11 cellular contexts compared by ENCODE assay signal in the genomic region with DNA sequence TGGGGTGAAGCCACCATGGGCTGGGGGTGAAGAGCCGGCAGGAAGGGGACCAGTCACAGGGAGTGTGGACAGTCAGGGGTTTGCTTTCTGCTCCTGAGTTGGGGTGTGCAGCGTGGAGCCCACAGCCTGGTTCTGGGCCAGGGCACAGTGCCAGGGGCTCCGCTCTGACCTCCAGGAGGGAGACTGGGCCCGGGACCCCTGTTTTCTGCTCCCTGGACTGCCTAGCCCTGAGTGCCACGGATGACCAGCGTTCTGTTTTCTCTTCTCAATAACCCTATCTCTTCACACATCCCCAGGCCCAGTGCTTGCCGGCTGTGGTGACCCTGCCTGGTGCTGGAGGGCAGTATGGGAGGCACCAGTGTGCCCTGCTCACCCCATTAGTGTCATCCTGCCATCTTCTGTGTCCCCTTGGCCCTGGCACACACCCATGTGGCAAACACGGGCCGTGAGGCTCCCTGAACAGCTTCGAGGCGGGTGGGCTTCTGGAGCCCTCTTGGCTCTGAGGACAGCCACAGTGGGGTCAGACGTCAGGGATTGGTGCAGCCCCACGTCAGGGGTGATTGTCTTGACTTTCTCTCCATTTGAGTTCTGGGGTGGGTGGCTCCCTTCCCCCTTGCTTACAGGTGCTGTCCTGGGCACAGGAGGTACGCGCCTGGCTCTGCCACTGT. TPM values are rescaled to one million over a fixed set of nuclear protein-coding genes. Genes with fewer than 3 reads are reported as not detected.
DNase-seq lines count a peak whose midpoint lies in the region; ATAC-seq lines count a peak whose summit lies in the region.
"Had no signal": no experiment of that assay in that cellular context is flagged by ENCODE, and none has a peak within 500 bp of the region (broad histone marks: within the 10 kb centered on the region; RNA-seq: fewer than 3 reads in every experiment).

No MANE protein-coding gene starts in this region.

- no peaks in the 10 kb centered on the region for H3K9me3 Mint-ChIP-seq in activated naive CD4-positive, alpha-beta T cell treated with anti-CD3 and anti-CD28 coated beads, Interleukin-2, amount 50 U/mL, for 72 hours
- no peaks in the 10 kb centered on the region for H3K9me3 Mint-ChIP-seq in activated T-helper 1 cell treated with anti-CD3 and anti-CD28 coated beads, Interleukin-12 subunit alpha, Interleukin-12 subunit beta, Interleukin-2, Interleukin-4 antibody, amounts not matched to agents 30 ng/mL and 10 ng/mL and 1 ng/mL, durations not matched to agents 14 hours and 24 hours and 36 hours
- no peaks in the 10 kb centered on the region for H3K9me3 Mint-ChIP-seq in stimulated activated naive B cell treated with anti-CD40 and anti-IgM and Interleukin-4, amounts not matched to agents 10 μg/mL and 1 μg/mL and 100 μg/mL, for 72 hours

- peaks cover 9% of the 10 kb centered on the region for H3K4me1 Mint-ChIP-seq in activated T-helper 1 cell treated with anti-CD3 and anti-CD28 coated beads, Interleukin-12 subunit alpha, Interleukin-12 subunit beta, Interleukin-2, Interleukin-4 antibody, amounts not matched to agents 30 ng/mL and 10 ng/mL and 1 ng/mL, durations not matched to agents 14 hours and 24 hours and 36 hours (ENCODE audit: low read depth)
- peaks cover 21 to 35% of the 10 kb centered on the region in 2 donors for H3K4me1 Mint-ChIP-seq in stimulated activated naive B cell treated with anti-CD40 and anti-IgM and Interleukin-4, amounts not matched to agents 10 μg/mL and 1 μg/mL and 100 μg/mL, for 72 hours

- no peaks in the 10 kb centered on the region for H3K36me3 Mint-ChIP-seq in activated naive CD4-positive, alpha-beta T cell treated with anti-CD3 and anti-CD28 coated beads, Interleukin-2, amount 50 U/mL, for 72 hours
- H3K36me3 Mint-ChIP-seq in activated T-helper 1 cell treated with anti-CD3 and anti-CD28 coated beads, Interleukin-12 subunit alpha, Interleukin-12 subunit beta, Interleukin-2, Interleukin-4 antibody, amounts not matched to agents 30 ng/mL and 10 ng/mL and 1 ng/mL, durations not matched to agents 14 hours and 24 hours and 36 hours (ENCODE audit: low read depth): peaks cover 2% of the 10 kb centered on the region
- peaks cover 20 to 26% of the 10 kb centered on the region in 2 donors for H3K36me3 Mint-ChIP-seq in stimulated activated naive B cell treated with anti-CD40 and anti-IgM and Interleukin-4, amounts not matched to agents 10 μg/mL and 1 μg/mL and 100 μg/mL, for 72 hours

- DNase-seq in activated naive CD4-positive, alpha-beta T cell treated with anti-CD3 and anti-CD28 coated beads, Interleukin-2, amount 50 U/mL, for 72 hours (ENCODE audit: low spot score in 2 of 2): no peak
- DNase-seq in activated naive CD4-positive, alpha-beta T cell treated with anti-CD3 and anti-CD28 coated beads, Interleukin-2, amount 50 U/mL, for 16 hours: no peak
- DNase-seq in activated T-helper 1 cell treated with anti-CD3 and anti-CD28 coated beads, Interleukin-12 subunit alpha, Interleukin-12 subunit beta, Interleukin-2, Interleukin-4 antibody, amounts not matched to agents 30 ng/mL and 10 ng/mL and 1 ng/mL, durations not matched to agents 14 hours and 24 hours and 36 hours (ENCODE audit: low spot score): no peak
- peak; percentile 51 for DNase-seq in left lobe of liver (ENCODE audit: low spot score)
- DNase-seq in stimulated activated naive B cell treated with anti-CD40 and anti-IgM and Interleukin-4, amounts not matched to agents 10 μg/mL and 1 μg/mL and 100 μg/mL, for 72 hours: no peak
- no peak for DNase-seq in superior temporal gyrus (ENCODE audit: extremely low spot score)
- DNase-seq in RPMI8226: no peak

- intact Hi-C loops in activated T-helper 1 cell treated with anti-CD3 and anti-CD28 coated beads, Interleukin-12 subunit alpha, Interleukin-12 subunit beta, Interleukin-2, Interleukin-4 antibody, amounts not matched to agents 30 ng/mL and 10 ng/mL and 1 ng/mL, durations not matched to agents 14 hours and 24 hours and 36 hours (cut with micrococcal nuclease): loop anchor here (5.0 to 10.0 kb wide), 3 partner anchors 263 to 875 kb away; a partner anchor contains a TSS

- ATAC-seq in activated naive CD4-positive, alpha-beta T cell treated with anti-CD3 and anti-CD28 coated beads, Interleukin-2, amount 50 U/mL, for 72 hours: no peak
- ATAC-seq in left lobe of liver (no peak), HG03354 (IDR thresholded peaks at IDR 0.05; ENCODE audit: poor library complexity, severe bottlenecking, unreplicated experiment) (no peak)
- no peak for ATAC-seq in stimulated activated naive B cell treated with anti-CD40 and anti-IgM and Interleukin-4, amounts not matched to agents 10 μg/mL and 1 μg/mL and 100 μg/mL, for 72 hours (replicated peaks)

- H3K27me3 Mint-ChIP-seq in activated T-helper 1 cell treated with anti-CD3 and anti-CD28 coated beads, Interleukin-12 subunit alpha, Interleukin-12 subunit beta, Interleukin-2, Interleukin-4 antibody, amounts not matched to agents 30 ng/mL and 10 ng/mL and 1 ng/mL, durations not matched to agents 14 hours and 24 hours and 36 hours (ENCODE audit: insufficient read depth): no peaks in the 10 kb centered on the region
- no peaks in the 10 kb centered on the region for H3K27me3 Mint-ChIP-seq in stimulated activated naive B cell treated with anti-CD40 and anti-IgM and Interleukin-4, amounts not matched to agents 10 μg/mL and 1 μg/mL and 100 μg/mL, for 72 hours

- H3K27ac Mint-ChIP-seq in activated naive CD4-positive, alpha-beta T cell treated with anti-CD3 and anti-CD28 coated beads, Interleukin-2, amount 50 U/mL, for 72 hours: peak overlapping the region; percentile 69 to 81
- H3K27ac Mint-ChIP-seq in activated T-helper 1 cell treated with anti-CD3 and anti-CD28 coated beads, Interleukin-12 subunit alpha, Interleukin-12 subunit beta, Interleukin-2, Interleukin-4 antibody, amounts not matched to agents 30 ng/mL and 10 ng/mL and 1 ng/mL, durations not matched to agents 14 hours and 24 hours and 36 hours: peak overlapping the region; percentile 66
- H3K27ac Mint-ChIP-seq in stimulated activated naive B cell treated with anti-CD40 and anti-IgM and Interleukin-4, amounts not matched to agents 10 μg/mL and 1 μg/mL and 100 μg/mL, for 72 hours: peak overlapping the region; percentile 99

- H3K4me3 Mint-ChIP-seq in activated T-helper 1 cell treated with anti-CD3 and anti-CD28 coated beads, Interleukin-12 subunit alpha, Interleukin-12 subunit beta, Interleukin-2, Interleukin-4 antibody, amounts not matched to agents 30 ng/mL and 10 ng/mL and 1 ng/mL, durations not matched to agents 14 hours and 24 hours and 36 hours: no peak overlapping the region
- peak overlapping the region in 1 of 2 donors; percentile 52 for H3K4me3 Mint-ChIP-seq in stimulated activated naive B cell treated with anti-CD40 and anti-IgM and Interleukin-4, amounts not matched to agents 10 μg/mL and 1 μg/mL and 100 μg/mL, for 72 hours

RNA-seq across cellular contexts. Expression of a gene that starts 1.1 kb away (rescaled TPM):
- under 1 TPM in 1 of 2 donors, not detected in 1; 0.50 TPM for total RNA-seq in activated naive CD4-positive, alpha-beta T cell treated with anti-CD3 and anti-CD28 coated beads, Interleukin-2, amount 50 U/mL, for 72 hours
- 0.23 and 0.49 TPM in 2 replicates for total RNA-seq in activated T-helper 1 cell treated with anti-CD3 and anti-CD28 coated beads, Interleukin-12 subunit alpha, Interleukin-12 subunit beta, Interleukin-2, Interleukin-4 antibody, amounts not matched to agents 30 ng/mL and 10 ng/mL and 1 ng/mL, durations not matched to agents 14 hours and 24 hours and 36 hours
- 0.20 TPM for total RNA-seq in left lobe of liver
- total RNA-seq: activated CD8-positive, alpha-beta memory T cell treated with anti-CD3 and anti-CD28 coated beads for 36 hours; adrenal gland; dermis microvascular lymphatic vessel endothelial cell had no signal

RNA-seq across cellular contexts. Expression of a gene that starts 7.7 kb away (rescaled TPM):
- total RNA-seq in activated naive CD4-positive, alpha-beta T cell treated with anti-CD3 and anti-CD28 coated beads, Interleukin-2, amount 50 U/mL, for 72 hours: 10 to 100 TPM; 36.5 to 57.6 TPM
- total RNA-seq in activated T-helper 1 cell treated with anti-CD3 and anti-CD28 coated beads, Interleukin-12 subunit alpha, Interleukin-12 subunit beta, Interleukin-2, Interleukin-4 antibody, amounts not matched to agents 30 ng/mL and 10 ng/mL and 1 ng/mL, durations not matched to agents 14 hours and 24 hours and 36 hours: 50.8 and 60.2 TPM in 2 replicates
- total RNA-seq in left lobe of liver: 27.4 TPM

RNA-seq across cellular contexts. Expression of a gene that starts 9.9 kb away (rescaled TPM):
- 10 to 100 TPM; 37.0 to 37.2 TPM for total RNA-seq in activated naive CD4-positive, alpha-beta T cell treated with anti-CD3 and anti-CD28 coated beads, Interleukin-2, amount 50 U/mL, for 72 hours
- total RNA-seq in activated T-helper 1 cell treated with anti-CD3 and anti-CD28 coated beads, Interleukin-12 subunit alpha, Interleukin-12 subunit beta, Interleukin-2, Interleukin-4 antibody, amounts not matched to agents 30 ng/mL and 10 ng/mL and 1 ng/mL, durations not matched to agents 14 hours and 24 hours and 36 hours: 32.4 and 38.3 TPM in 2 replicates
- 22.2 TPM for total RNA-seq in left lobe of liver

RNA-seq across cellular contexts. Expression of a gene that starts 16.3 kb away (rescaled TPM):
- total RNA-seq in activated naive CD4-positive, alpha-beta T cell treated with anti-CD3 and anti-CD28 coated beads, Interleukin-2, amount 50 U/mL, for 72 hours: 100 to 1,000 TPM in 1 of 2 donors, 10 to 100 TPM in 1; 94.4 to 127 TPM
- total RNA-seq in activated T-helper 1 cell treated with anti-CD3 and anti-CD28 coated beads, Interleukin-12 subunit alpha, Interleukin-12 subunit beta, Interleukin-2, Interleukin-4 antibody, amounts not matched to agents 30 ng/mL and 10 ng/mL and 1 ng/mL, durations not matched to agents 14 hours and 24 hours and 36 hours: 117 and 119 TPM in 2 replicates
- 87.0 TPM for total RNA-seq in left lobe of liver

RNA-seq across cellular contexts. Expression of a gene that starts 55.2 kb away (rescaled TPM):
- 10 to 100 TPM in 1 of 2 donors, 1 to 10 TPM in 1; 7.8 to 10.6 TPM for total RNA-seq in activated naive CD4-positive, alpha-beta T cell treated with anti-CD3 and anti-CD28 coated beads, Interleukin-2, amount 50 U/mL, for 72 hours
- 19.6 and 24.6 TPM in 2 replicates for total RNA-seq in activated T-helper 1 cell treated with anti-CD3 and anti-CD28 coated beads, Interleukin-12 subunit alpha, Interleukin-12 subunit beta, Interleukin-2, Interleukin-4 antibody, amounts not matched to agents 30 ng/mL and 10 ng/mL and 1 ng/mL, durations not matched to agents 14 hours and 24 hours and 36 hours
- total RNA-seq in left lobe of liver: 32.5 TPM
